1 cellular context compared by ENCODE assay signal in genomic region chr9:37784640-37785483, GRCh38.
TF ChIP-seq lines count a peak whose summit lies in the region.

TSS of gene EXOSC3 (minus strand) at chr9:37785064. CDS start at chr9:37785044, 20 bp downstream.

TF ChIP-seq in HepG2, 621 proteins besides CTCF, POLR2A, EP300 and RAD21 (continued from another document):
- TF ChIP-seq ZNF318 (CRISPR knock-in tag; IDR thresholded peaks at IDR 0.05): peak; percentile 91; the same call in 1 of the 2 replicates
- 0 out of 2 replicates have a peak, but pooled peaks have one; percentile 27 for TF ChIP-seq ZNF83 (CRISPR knock-in tag; IDR thresholded peaks at IDR 0.05; ENCODE audit: borderline replicate concordance)
- peak; percentile 26 for TF ChIP-seq PHF5A (CRISPR knock-in tag; IDR thresholded peaks at IDR 0.05; ENCODE audit: low read depth, unreplicated experiment)
- peak; percentile 96 for TF ChIP-seq ZNF138 (CRISPR knock-in tag; IDR thresholded peaks at IDR 0.05; ENCODE audit: low read depth)
- TF ChIP-seq ZNF558 (CRISPR knock-in tag; IDR thresholded peaks at IDR 0.05; ENCODE audit: borderline replicate concordance): no peak
- no peak for TF ChIP-seq BRF2 (CRISPR knock-in tag; IDR thresholded peaks at IDR 0.05)
- peak; percentile 69; the same call in 1 of the 2 replicates for TF ChIP-seq ZHX2 (IDR thresholded peaks at IDR 0.05; ENCODE audit: low read depth)
- no peak for TF ChIP-seq ZHX2 (CRISPR knock-in tag; IDR thresholded peaks at IDR 0.05; ENCODE audit: borderline replicate concordance)
- TF ChIP-seq SP4 (CRISPR knock-in tag; IDR thresholded peaks at IDR 0.05): peak; percentile 56; the same call in 1 of the 2 replicates
- peak; percentile 80 for TF ChIP-seq TMF1 (CRISPR knock-in tag; IDR thresholded peaks at IDR 0.05; ENCODE audit: low read depth)
- TF ChIP-seq NR2C2 (CRISPR knock-in tag; IDR thresholded peaks at IDR 0.05; ENCODE audit: borderline replicate concordance): peak; percentile 88
- no peak for TF ChIP-seq ZNF205 (CRISPR knock-in tag; IDR thresholded peaks at IDR 0.05)
- TF ChIP-seq ZNF891 (CRISPR knock-in tag; IDR thresholded peaks at IDR 0.05): peak; percentile 86
- no peak for TF ChIP-seq MAFF (IDR thresholded peaks at IDR 0.05; ENCODE audit: low read depth, low read length)
- TF ChIP-seq ZNF275 (CRISPR knock-in tag; IDR thresholded peaks at IDR 0.05; ENCODE audit: borderline replicate concordance): 0 out of 2 replicates have a peak, but pooled peaks have one; percentile 52
- TF ChIP-seq SOX13 (IDR thresholded peaks at IDR 0.05): no peak
- TF ChIP-seq SOX13 (CRISPR knock-in tag; conservative IDR thresholded peaks at IDR 0.05 in 1 of 2, IDR thresholded peaks at IDR 0.05 in 1 of 2): peak in 1 of 2 experiments; percentile 29; a peak in 1 of 4 replicates
- no peak for TF ChIP-seq EHMT2 (IDR thresholded peaks at IDR 0.05; ENCODE audit: borderline replicate concordance, low read depth, low read length)
- TF ChIP-seq ZNF253 (CRISPR knock-in tag; IDR thresholded peaks at IDR 0.05; ENCODE audit: borderline replicate concordance): no peak
- TF ChIP-seq ZNF691 (CRISPR knock-in tag; IDR thresholded peaks at IDR 0.05; ENCODE audit: borderline replicate concordance, low read depth): peak; percentile 74; the same call in 1 of the 2 replicates
- TF ChIP-seq ZFP36L2 (CRISPR knock-in tag; IDR thresholded peaks at IDR 0.05): no peak
- no peak for TF ChIP-seq HNRNPH1 (optimal IDR thresholded peaks at IDR 0.05; ENCODE audit: low read depth, low read length)
- no peak for TF ChIP-seq NONO (IDR thresholded peaks at IDR 0.05)
- TF ChIP-seq NONO (CRISPR knock-in tag; conservative IDR thresholded peaks at IDR 0.05): peak; percentile 76
- TF ChIP-seq ZSCAN21 (CRISPR knock-in tag; IDR thresholded peaks at IDR 0.05; ENCODE audit: borderline replicate concordance): peak; percentile 85; the same call in 1 of the 2 replicates
- TF ChIP-seq ZNF12 (CRISPR knock-in tag; IDR thresholded peaks at IDR 0.05): 0 out of 2 replicates have a peak, but pooled peaks have one; percentile 7
- peak in 1 of 2 experiments; percentile 76; a peak in 1 of 4 replicates for TF ChIP-seq KLF16 (CRISPR knock-in tag; IDR thresholded peaks at IDR 0.05)
- no peak for TF ChIP-seq HDAC6 (IDR thresholded peaks at IDR 0.05; ENCODE audit: low read depth, low read length)
- TF ChIP-seq ZNF556 (CRISPR knock-in tag; IDR thresholded peaks at IDR 0.05; ENCODE audit: borderline replicate concordance): peak; percentile 69; the same call in 1 of the 2 replicates
- no peak for TF ChIP-seq REXO4 (CRISPR knock-in tag; IDR thresholded peaks at IDR 0.05; ENCODE audit: borderline replicate concordance)
- peak; percentile 25 for TF ChIP-seq ZNF18 (CRISPR knock-in tag; IDR thresholded peaks at IDR 0.05; ENCODE audit: insufficient replicate concordance)
- peak; percentile 48; the same call in 1 of the 2 replicates for TF ChIP-seq NAIF1 (CRISPR knock-in tag; IDR thresholded peaks at IDR 0.05; ENCODE audit: borderline replicate concordance)
- peak; percentile 62; the same call in 1 of the 2 replicates for TF ChIP-seq DRAP1 (CRISPR knock-in tag; IDR thresholded peaks at IDR 0.05)
- TF ChIP-seq ZMYM2 (CRISPR knock-in tag; IDR thresholded peaks at IDR 0.05): no peak
- no peak for TF ChIP-seq RELA (CRISPR knock-in tag; IDR thresholded peaks at IDR 0.05)
